ENCODE assay signal across 8 cellular contexts in the genomic region with DNA sequence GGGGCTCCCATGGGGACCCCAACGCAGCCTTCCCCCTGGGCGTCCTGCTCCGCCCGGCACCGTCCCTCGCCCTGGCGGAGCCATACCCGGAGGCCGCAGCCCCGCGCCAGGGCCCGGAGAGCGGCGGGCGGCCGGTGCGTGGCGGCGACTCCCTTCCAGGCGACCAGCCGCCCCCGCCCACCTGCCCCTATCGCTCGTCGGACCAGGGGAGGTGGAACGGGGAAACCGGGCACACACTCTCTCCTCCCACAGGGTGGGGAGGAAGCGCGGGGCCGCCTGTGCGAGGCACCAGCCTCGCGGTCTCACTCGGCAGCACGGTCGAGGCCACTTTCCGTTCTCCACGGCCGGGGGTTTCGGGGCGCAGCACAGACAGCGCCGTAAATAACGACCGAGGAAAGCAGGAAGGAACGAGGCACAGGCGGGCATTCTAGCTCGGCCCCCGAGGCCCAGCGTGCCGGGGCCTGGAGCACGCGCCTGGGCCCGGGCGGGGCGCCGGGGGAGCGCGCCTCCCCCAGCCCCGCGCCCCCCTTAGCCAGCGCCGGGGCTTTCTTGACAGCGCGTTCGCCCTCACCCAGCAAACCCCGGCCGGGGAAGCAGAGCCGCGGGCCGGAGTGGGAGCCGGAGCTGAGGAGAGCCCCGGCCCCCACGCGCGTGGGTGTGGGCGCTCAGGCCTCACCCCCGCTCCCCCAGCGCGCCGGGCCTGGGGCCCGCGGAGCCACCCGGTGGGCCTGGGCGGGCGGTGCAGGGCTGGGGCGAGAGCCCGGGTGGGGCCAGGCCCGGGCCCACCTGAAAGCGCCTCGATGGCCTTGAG. TPM values are rescaled to one million over a fixed set of nuclear protein-coding genes. Genes with fewer than 3 reads are reported as not detected.
A peak's percentile ranks its signal among the peaks of the same experiment; 100 is the strongest.
DNase-seq lines count a peak whose midpoint lies in the region; TF ChIP-seq lines count a peak whose summit lies in the region.

No MANE protein-coding gene starts in this region.

- no peaks in the 10 kb centered on the region for H3K36me3 ChIP-seq in right atrium auricular region

- no peak overlapping the region for H3K27ac Mint-ChIP-seq in activated naive CD4-positive, alpha-beta T cell treated with anti-CD3 and anti-CD28 coated beads for 36 hours

- DNase-seq in NCI-H345 (lab: John Stamatoyannopoulos, UW) (peak; percentile 45), NCI-H345 treated with DMSO at 0.1 percent for 48 hours (lab: John Stamatoyannopoulos, UW; ENCODE audit: unreplicated experiment) (no peak), M059J (ENCODE audit: low read depth) (peak; percentile 49), right atrium auricular region (ENCODE audit: low spot score) (no peak), putamen (ENCODE audit: low spot score) (no peak), T1000 (lab: John Stamatoyannopoulos, UW) (no peak)
- DNase-seq in activated naive CD4-positive, alpha-beta T cell treated with anti-CD3 and anti-CD28 coated beads for 36 hours: peak; percentile 45
- DNase-seq in stimulated activated CD4-positive, alpha-beta T cell treated with anti-CD3 and anti-CD28 coated beads, Interleukin-4, amount 100 ng/mL, for 24 hours: peak; percentile 12

- no peaks in the 10 kb centered on the region for H3K9me3 Mint-ChIP-seq in activated naive CD4-positive, alpha-beta T cell treated with anti-CD3 and anti-CD28 coated beads for 36 hours

- peaks cover 65% of the 10 kb centered on the region for H3K27me3 Mint-ChIP-seq in activated naive CD4-positive, alpha-beta T cell treated with anti-CD3 and anti-CD28 coated beads for 36 hours (ENCODE audit: low read depth)

- peaks cover 0 to 50% of the 10 kb centered on the region in 2 donors for H3K4me1 ChIP-seq in right atrium auricular region

- peak overlapping the region; percentile 9 to 33 for H3K4me3 ChIP-seq in right atrium auricular region

- peaks cover 0 to 19% of the 10 kb centered on the region in 2 donors for H3K9me3 ChIP-seq in right atrium auricular region

- peaks cover 59 to 79% of the 10 kb centered on the region in 2 donors for H3K27me3 ChIP-seq in right atrium auricular region

- H3K4me1 Mint-ChIP-seq in activated naive CD4-positive, alpha-beta T cell treated with anti-CD3 and anti-CD28 coated beads for 36 hours (ENCODE audit: low read depth): peaks cover 25% of the 10 kb centered on the region

- intact Hi-C loops in activated naive CD4-positive, alpha-beta T cell treated with anti-CD3 and anti-CD28 coated beads for 36 hours (cut with micrococcal nuclease): no loop called here

- H3K27ac ChIP-seq in right atrium auricular region: no peak overlapping the region

- CTCF ChIA-PET in activated naive CD4-positive, alpha-beta T cell treated with anti-CD3 and anti-CD28 coated beads for 36 hours (lab: Charles Lee): interaction anchor here (0.5 to 2.1 kb wide), 4 partner anchors 83 to 205 kb away, joined by 3 to 7 read pairs (median 3); no protein-coding TSS in a partner anchor

- H3K36me3 Mint-ChIP-seq in activated naive CD4-positive, alpha-beta T cell treated with anti-CD3 and anti-CD28 coated beads for 36 hours (ENCODE audit: low read depth): no peaks in the 10 kb centered on the region

- TF ChIP-seq CTCF in right atrium auricular region (IDR thresholded peaks at IDR 0.05): no peak

- H3K4me3 Mint-ChIP-seq in activated naive CD4-positive, alpha-beta T cell treated with anti-CD3 and anti-CD28 coated beads for 36 hours: peak overlapping the region; percentile 71

RNA-seq across cellular contexts. Expression of gene IGF2BP3, which starts 0.9 kb away (rescaled TPM):
- total RNA-seq in M059J (2014; rRNA removed; shearing (Covaris generic)): 50.6 and 76.9 TPM in 2 replicates
- under 1 TPM; 0.29 to 0.54 TPM for total RNA-seq in activated naive CD4-positive, alpha-beta T cell treated with anti-CD3 and anti-CD28 coated beads for 36 hours
- total RNA-seq in right atrium auricular region: not detected

Comparison
In these comparisons a context has a peak if more than half of its experiments do, and no peak if none do; other contexts are left out.
1. DNase-seq: peak in NCI-H345 (single experiment), M059J (single experiment), activated naive CD4-positive, alpha-beta T cell treated with anti-CD3 and anti-CD28 coated beads for 36 hours (single experiment) and stimulated activated CD4-positive, alpha-beta T cell treated with anti-CD3 and anti-CD28 coated beads, Interleukin-4, amount 100 ng/mL, for 24 hours (single experiment); none in NCI-H345 treated with DMSO at 0.1 percent for 48 hours (single experiment), right atrium auricular region (single experiment), putamen (single experiment) and T1000 (single experiment).
2. RNA of gene IGF2BP3, which starts 0.9 kb away (total RNA-seq): 50.6 to 76.9 TPM in M059J; 0.29 to 0.54 TPM in activated naive CD4-positive, alpha-beta T cell treated with anti-CD3 and anti-CD28 coated beads for 36 hours and not detected in right atrium auricular region; every median in the first group is over 10 times any median in the second.